Comparison of ENCODE assay signal across 14 cellular contexts in genomic region chr16:54488729-54489128, GRCh38.
DNase-seq lines count a peak whose midpoint lies in the region; ATAC-seq and TF ChIP-seq lines count a peak whose summit lies in the region.
"Had no signal": no experiment of that assay in that cellular context is flagged by ENCODE, and none has a peak within 500 bp of the region (broad histone marks: within the 10 kb centered on the region; RNA-seq: fewer than 3 reads in every experiment).

No MANE protein-coding gene starts in this region.

- WGBS in heart left ventricle, 4 donors = 50 to 70% (median 63%) methylated on average over 3 of the region's 3 CpGs
- WGBS in psoas muscle, 3 donors = 36 to 49% (median 41%) methylated on average over 3 of the region's 3 CpGs

- H3K36me3 ChIP-seq in heart left ventricle (no peaks in the 10 kb centered on the region), psoas muscle (ENCODE audit: insufficient read depth in 1 of 2, low read depth in 1 of 2) (no peaks in the 10 kb centered on the region)
- H3K36me3 ChIP-seq: BLaER1, SJSA1 had no signal

- H3K4me3 ChIP-seq in heart left ventricle (no peak overlapping the region), psoas muscle (no peak overlapping the region)
- H3K4me3 ChIP-seq: BLaER1, SJSA1 had no signal

- TF ChIP-seq CTCF in heart left ventricle (IDR thresholded peaks at IDR 0.05) = no peak
- no peak for TF ChIP-seq CTCF in psoas muscle (IDR thresholded peaks at IDR 0.05)

- DNase-seq in Right ventricle myocardium inferior (ENCODE audit: missing footprints) (no peak), cardiac septum (ENCODE audit: low spot score) (no peak), heart left ventricle (no peak), psoas muscle (no peak), anterior cingulate cortex (lab: John Stamatoyannopoulos, UW) (no peak), NCI-H82 treated with DMSO at 0.1 percent for 48 hours (lab: John Stamatoyannopoulos, UW; ENCODE audit: unreplicated experiment) (no peak)
- DNase-seq: CD4-positive, alpha-beta memory T cell; NCI-H187; NCI-H2107; NCI-H226 had no signal

- no peak for TF ChIP-seq POLR2A in heart left ventricle (IDR thresholded peaks at IDR 0.05)

- H3K27me3 ChIP-seq in heart left ventricle (no peaks in the 10 kb centered on the region), psoas muscle (ENCODE audit: insufficient read depth in 3 of 3, low read length in 2 of 3) (no peaks in the 10 kb centered on the region)
- H3K27me3 ChIP-seq: BLaER1, SJSA1 had no signal

- intact Hi-C loops in Right ventricle myocardium inferior (cut with DNase I) (loop anchor here (10.0 kb wide), 3 partner anchors 326 to 594 kb away; no protein-coding TSS in a partner anchor), cardiac septum (cut with DNase I) (loop anchor here (10.0 kb wide), 1 partner anchor 886 kb away; no protein-coding TSS in a partner anchor), heart left ventricle (cut with DNase I) (loop anchor here in 3 of 10 donors (5.0 to 10.0 kb wide), 4 partner anchors 64 to 886 kb away; partner anchors contain the start of gene IRX3 (in 2 of the 3)), psoas muscle (cut with DNase I) (no loop called here)

- H3K4me1 ChIP-seq in heart left ventricle = peaks cover 5 to 54% (median 24%) of the 10 kb centered on the region in 12 donors
- H3K4me1 ChIP-seq in psoas muscle = no peaks in the 10 kb centered on the region
- H3K4me1 ChIP-seq: BLaER1, SJSA1 had no signal

- H3K9me3 ChIP-seq in heart left ventricle = no peaks in the 10 kb centered on the region
- no peaks in the 10 kb centered on the region for H3K9me3 ChIP-seq in psoas muscle
- H3K9me3 ChIP-seq: BLaER1, SJSA1 had no signal

- peak; percentile 71 for ATAC-seq in Right ventricle myocardium inferior
- peak in 2 of 4 donors; percentile 6 to 9 for ATAC-seq in heart left ventricle
- peak in 3 of 4 donors; percentile 31 to 64 (median 34) for ATAC-seq in psoas muscle
- ATAC-seq in HG03135 (IDR thresholded peaks at IDR 0.05; ENCODE audit: unreplicated experiment) = no peak
- ATAC-seq in GM21717 (IDR thresholded peaks at IDR 0.05; ENCODE audit: unreplicated experiment) = no peak

- peak overlapping the region in 11 of 12 donors; percentile 2 to 73 (median 37) for H3K27ac ChIP-seq in heart left ventricle
- peak overlapping the region; percentile 9 for H3K27ac ChIP-seq in psoas muscle
- H3K27ac ChIP-seq: BLaER1, SJSA1 had no signal

Comparison
In these comparisons a context has a peak if more than half of its experiments do, and no peak if none do; other contexts are left out.
1. ATAC-seq: peak in Right ventricle myocardium inferior (single experiment) and psoas muscle (3 of 4); none in HG03135 (single experiment) and GM21717 (single experiment).
2. intact Hi-C loops: an anchor here in Right ventricle myocardium inferior (10.0 kb wide) and cardiac septum (10.0 kb wide); none called in psoas muscle.